ENCODE assay signal across 8 cellular contexts in the genomic region with DNA sequence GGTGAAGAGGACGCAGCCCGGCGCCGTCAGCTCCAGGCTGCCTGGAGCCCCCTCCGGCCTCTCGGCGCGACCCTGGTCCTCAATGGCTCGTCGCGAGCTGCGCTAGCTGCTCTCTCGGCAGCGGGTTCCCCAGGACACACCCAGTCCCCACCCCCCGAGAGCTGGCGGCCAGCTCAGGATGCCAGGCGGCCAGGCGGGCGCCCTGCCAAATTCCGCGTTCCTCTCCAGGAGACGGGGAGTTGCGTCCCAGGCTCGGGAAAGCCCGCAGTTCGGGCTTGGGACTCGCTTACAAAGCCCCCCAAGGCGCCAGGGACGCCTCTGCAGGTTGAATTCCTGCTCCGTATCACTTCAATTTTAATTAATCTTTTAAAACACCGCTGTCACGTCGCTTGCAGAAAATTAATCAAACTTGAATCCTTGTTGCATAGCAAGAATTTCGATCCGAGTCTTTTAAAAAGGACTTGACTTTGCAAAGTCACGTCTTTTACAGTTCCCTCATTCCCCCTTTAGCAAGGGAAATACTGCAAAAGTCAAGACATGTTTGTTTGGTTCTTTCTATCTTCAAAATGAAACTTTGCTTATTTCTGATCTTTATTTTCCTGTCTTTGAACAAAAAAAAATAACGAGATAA. TPM values are rescaled to one million over a fixed set of nuclear protein-coding genes. Genes with fewer than 3 reads are reported as not detected.
DNase-seq lines count a peak whose midpoint lies in the region; ATAC-seq, FAIRE-seq and TF ChIP-seq lines count a peak whose summit lies in the region.

No MANE protein-coding gene starts in this region.

- H3K36me3 ChIP-seq in esophagus squamous epithelium (no peaks in the 10 kb centered on the region), thyroid gland (no peaks in the 10 kb centered on the region)

- H3K4me3 ChIP-seq in esophagus squamous epithelium (peak overlapping the region; percentile 54 to 80 (median 76)), thyroid gland (replicated peaks in 1 of 3) (peak overlapping the region; percentile 55 to 80 (median 78))

- H3K4me3 Mint-ChIP-seq in activated CD4-positive, alpha-beta memory T cell treated with anti-CD3 and anti-CD28 coated beads for 36 hours, result peak overlapping the region; percentile 61

- intact Hi-C loops in activated CD4-positive, alpha-beta memory T cell treated with anti-CD3 and anti-CD28 coated beads for 36 hours (cut with micrococcal nuclease), result loop anchor here (2.0 to 10.0 kb wide), 3 partner anchors 180 to 1568 kb away; no protein-coding TSS in a partner anchor
- intact Hi-C loops in esophagus squamous epithelium (cut with DNase I), result loop anchor here (10.0 kb wide), 1 partner anchor 222 kb away; no protein-coding TSS in a partner anchor
- intact Hi-C loops in thyroid gland (cut with DNase I), result loop anchor here (10.0 kb wide), 1 partner anchor 212 kb away; no protein-coding TSS in a partner anchor

- H3K27me3 Mint-ChIP-seq in activated CD4-positive, alpha-beta memory T cell treated with anti-CD3 and anti-CD28 coated beads for 36 hours, result peaks cover 49% of the 10 kb centered on the region

- 2 to 8% methylated on average over 11 to 17 of the region's 37 CpGs for WGBS in esophagus squamous epithelium, 2 donors
- 5 to 8% methylated on average over 18 to 23 of the region's 37 CpGs for WGBS in thyroid gland, 2 donors

- TF ChIP-seq CTCF in esophagus squamous epithelium (IDR thresholded peaks at IDR 0.05), result no peak
- no peak for TF ChIP-seq CTCF in thyroid gland (IDR thresholded peaks at IDR 0.05)

- CTCF ChIA-PET in activated CD4-positive, alpha-beta memory T cell treated with anti-CD3 and anti-CD28 coated beads for 36 hours (lab: Charles Lee), result interaction anchor here (0.6 to 3.7 kb wide), 20 partner anchors 9 to 1480 kb away, joined by 3 to 43 read pairs (median 5); partner anchors contain the start of genes DNAJC1 and SKIDA1

- no peaks in the 10 kb centered on the region for H3K9me3 ChIP-seq in esophagus squamous epithelium
- no peaks in the 10 kb centered on the region for H3K9me3 ChIP-seq in thyroid gland

- H3K27ac ChIP-seq in esophagus squamous epithelium, result peak overlapping the region; percentile 63 to 81 (median 77)
- H3K27ac ChIP-seq in thyroid gland, result peak overlapping the region; percentile 54 to 79 (median 58)

- peaks cover 12% of the 10 kb centered on the region for H3K4me1 Mint-ChIP-seq in activated CD4-positive, alpha-beta memory T cell treated with anti-CD3 and anti-CD28 coated beads for 36 hours (ENCODE audit: low read depth)

- POLR2A ChIA-PET in activated CD4-positive, alpha-beta memory T cell treated with anti-CD3 and anti-CD28 coated beads for 36 hours (lab: Charles Lee), result interaction anchor here (0.8 to 1.3 kb wide), 3 partner anchors 28 to 222 kb away, joined by 3 to 7 read pairs (median 5); partner anchors contain the start of gene SKIDA1

- H3K27me3 ChIP-seq in esophagus squamous epithelium (peaks cover 0 to 38% (median 0%) of the 10 kb centered on the region in 4 donors), thyroid gland (no peaks in the 10 kb centered on the region)

- H3K4me1 ChIP-seq in esophagus squamous epithelium (peaks cover 8 to 39% (median 8%) of the 10 kb centered on the region in 3 donors), thyroid gland (peaks cover 4 to 14% of the 10 kb centered on the region in 2 donors)

- no peak overlapping the region for H3K27ac Mint-ChIP-seq in activated CD4-positive, alpha-beta memory T cell treated with anti-CD3 and anti-CD28 coated beads for 36 hours

- no peaks in the 10 kb centered on the region for H3K36me3 Mint-ChIP-seq in activated CD4-positive, alpha-beta memory T cell treated with anti-CD3 and anti-CD28 coated beads for 36 hours

- DNase-seq in 8988T (peak; percentile 95), NCI-H1694 treated with DMSO at 0.1 percent for 48 hours (lab: John Stamatoyannopoulos, UW) (peak; percentile 56), esophagus squamous epithelium (lab: John Stamatoyannopoulos, UW) (peak; percentile 13), mucosa of gallbladder (ENCODE audit: low spot score) (peak; percentile 93), thyroid gland (peak; percentile 98 to 99)
- DNase-seq in activated CD4-positive, alpha-beta memory T cell treated with anti-CD3 and anti-CD28 coated beads for 36 hours, result peak; percentile 49

- no peak for ATAC-seq in HG03095 (IDR thresholded peaks at IDR 0.05; ENCODE audit: unreplicated experiment)

- peak; percentile 81 for FAIRE-seq in G401.6 (lab: Jason Lieb, UNC)

- no peak for TF ChIP-seq POLR2A in esophagus squamous epithelium (IDR thresholded peaks at IDR 0.05)
- peak in 1 of 2 donors; percentile 69 for TF ChIP-seq POLR2A in thyroid gland (IDR thresholded peaks at IDR 0.05)

- H3K9me3 Mint-ChIP-seq in activated CD4-positive, alpha-beta memory T cell treated with anti-CD3 and anti-CD28 coated beads for 36 hours, result no peaks in the 10 kb centered on the region

RNA-seq across cellular contexts. Expression of gene SKIDA1, which starts 28.2 kb away (rescaled TPM):
- total RNA-seq in activated CD4-positive, alpha-beta memory T cell treated with anti-CD3 and anti-CD28 coated beads for 36 hours, result under 1 TPM; 0.07 to 0.21 TPM
- total RNA-seq in esophagus squamous epithelium (under 1 TPM in 3 of 4 donors, not detected in 1; 0.53 to 0.57 (median 0.57) TPM), mucosa of gallbladder (1.2 TPM), thyroid gland (1 to 10 TPM; 3.1 to 9.9 (median 7.1) TPM)

RNA-seq across cellular contexts. Expression of gene MLLT10, which starts 36.7 kb away (rescaled TPM):
- total RNA-seq in activated CD4-positive, alpha-beta memory T cell treated with anti-CD3 and anti-CD28 coated beads for 36 hours, result 10 to 100 TPM; 32.8 to 35.4 TPM
- total RNA-seq in esophagus squamous epithelium, result 10 to 100 TPM; 22.7 to 49.6 (median 32.4) TPM
- total RNA-seq in mucosa of gallbladder, result 33.0 TPM
- 100 to 1,000 TPM in 1 of 4 donors, 10 to 100 TPM in 3; 46.3 to 109 (median 57.7) TPM for total RNA-seq in thyroid gland

Comparison
In these comparisons a context has a peak if more than half of its experiments do, and no peak if none do; other contexts are left out.
1. DNase-seq: peak in every context shown above with its lines; median percentile 98 in thyroid gland; 95 in 8988T; 93 in mucosa of gallbladder; 56 in NCI-H1694 treated with DMSO at 0.1 percent for 48 hours; 49 in activated CD4-positive, alpha-beta memory T cell treated with anti-CD3 and anti-CD28 coated beads for 36 hours; 13 in esophagus squamous epithelium.